ENCODE assay signal across 9 cellular contexts in genomic region chr11:74870485-74870884, GRCh38.
DNase-seq lines count a peak whose midpoint lies in the region; ATAC-seq and TF ChIP-seq lines count a peak whose summit lies in the region.
"Had no signal": no experiment of that assay in that cellular context is flagged by ENCODE, and none has a peak within 500 bp of the region (broad histone marks: within the 10 kb centered on the region; RNA-seq: fewer than 3 reads in every experiment).

No MANE protein-coding gene starts in this region.

- TF ChIP-seq CTCF in neural crest cell (conservative IDR thresholded peaks at IDR 0.05): peak; percentile 44

- H3K27me3 Mint-ChIP-seq in neural crest cell (ENCODE audit: low read depth): no peaks in the 10 kb centered on the region
- H3K27me3 Mint-ChIP-seq in activated T-helper 17 cell treated with anti-CD3 and anti-CD28 coated beads, Interleukin-2, amount 50 U/mL, for 72 hours: no peaks in the 10 kb centered on the region

- DNase-seq in NCI-H748 (lab: John Stamatoyannopoulos, UW; ENCODE audit: unreplicated experiment) (peak; percentile 27), NCI-H748 treated with DMSO at 0.1 percent for 48 hours (lab: John Stamatoyannopoulos, UW) (no peak), HuH-7 (ENCODE audit: low spot score) (peak; percentile 47), astrocyte of the hippocampus (ENCODE audit: low read depth, low spot score) (peak; percentile 35), neural crest cell (ENCODE audit: low read depth, low spot score) (no peak), dedifferentiated amniotic fluid mesenchymal stem cell (ENCODE audit: extremely low spot score) (no peak)
- DNase-seq: COR-L47 had no signal

- H3K36me3 Mint-ChIP-seq in neural crest cell (ENCODE audit: low read depth): peaks cover 91% of the 10 kb centered on the region
- peaks cover 81% of the 10 kb centered on the region for H3K36me3 Mint-ChIP-seq in activated T-helper 17 cell treated with anti-CD3 and anti-CD28 coated beads, Interleukin-2, amount 50 U/mL, for 72 hours (ENCODE audit: low read depth)

- peaks cover 51% of the 10 kb centered on the region for H3K9me3 Mint-ChIP-seq in neural crest cell
- H3K9me3 Mint-ChIP-seq in activated T-helper 17 cell treated with anti-CD3 and anti-CD28 coated beads, Interleukin-2, amount 50 U/mL, for 72 hours: peaks cover 42% of the 10 kb centered on the region

- no peak overlapping the region for H3K27ac Mint-ChIP-seq in neural crest cell (ENCODE audit: unreplicated experiment)
- no peak overlapping the region for H3K27ac Mint-ChIP-seq in activated T-helper 17 cell treated with anti-CD3 and anti-CD28 coated beads, Interleukin-2, amount 50 U/mL, for 72 hours

- H3K4me1 Mint-ChIP-seq in neural crest cell: no peaks in the 10 kb centered on the region
- H3K4me1 Mint-ChIP-seq in activated T-helper 17 cell treated with anti-CD3 and anti-CD28 coated beads, Interleukin-2, amount 50 U/mL, for 72 hours: no peaks in the 10 kb centered on the region

- no peak for ATAC-seq in activated T-helper 17 cell treated with anti-CD3 and anti-CD28 coated beads, Interleukin-2, amount 50 U/mL, for 72 hours (replicated peaks)
- ATAC-seq in HG02981 (IDR thresholded peaks at IDR 0.05; ENCODE audit: unreplicated experiment): no peak

- H3K4me3 Mint-ChIP-seq in neural crest cell: no peak overlapping the region
- H3K4me3 Mint-ChIP-seq in activated T-helper 17 cell treated with anti-CD3 and anti-CD28 coated beads, Interleukin-2, amount 50 U/mL, for 72 hours: no peak overlapping the region

Comparison
In these comparisons a context has a peak if more than half of its experiments do, and no peak if none do; other contexts are left out.
1. DNase-seq: peak in NCI-H748 (single experiment), HuH-7 (single experiment) and astrocyte of the hippocampus (single experiment); none in NCI-H748 treated with DMSO at 0.1 percent for 48 hours (single experiment), neural crest cell (single experiment) and dedifferentiated amniotic fluid mesenchymal stem cell (single experiment).